ENCODE assay signal across 1 cellular context in the genomic region with DNA sequence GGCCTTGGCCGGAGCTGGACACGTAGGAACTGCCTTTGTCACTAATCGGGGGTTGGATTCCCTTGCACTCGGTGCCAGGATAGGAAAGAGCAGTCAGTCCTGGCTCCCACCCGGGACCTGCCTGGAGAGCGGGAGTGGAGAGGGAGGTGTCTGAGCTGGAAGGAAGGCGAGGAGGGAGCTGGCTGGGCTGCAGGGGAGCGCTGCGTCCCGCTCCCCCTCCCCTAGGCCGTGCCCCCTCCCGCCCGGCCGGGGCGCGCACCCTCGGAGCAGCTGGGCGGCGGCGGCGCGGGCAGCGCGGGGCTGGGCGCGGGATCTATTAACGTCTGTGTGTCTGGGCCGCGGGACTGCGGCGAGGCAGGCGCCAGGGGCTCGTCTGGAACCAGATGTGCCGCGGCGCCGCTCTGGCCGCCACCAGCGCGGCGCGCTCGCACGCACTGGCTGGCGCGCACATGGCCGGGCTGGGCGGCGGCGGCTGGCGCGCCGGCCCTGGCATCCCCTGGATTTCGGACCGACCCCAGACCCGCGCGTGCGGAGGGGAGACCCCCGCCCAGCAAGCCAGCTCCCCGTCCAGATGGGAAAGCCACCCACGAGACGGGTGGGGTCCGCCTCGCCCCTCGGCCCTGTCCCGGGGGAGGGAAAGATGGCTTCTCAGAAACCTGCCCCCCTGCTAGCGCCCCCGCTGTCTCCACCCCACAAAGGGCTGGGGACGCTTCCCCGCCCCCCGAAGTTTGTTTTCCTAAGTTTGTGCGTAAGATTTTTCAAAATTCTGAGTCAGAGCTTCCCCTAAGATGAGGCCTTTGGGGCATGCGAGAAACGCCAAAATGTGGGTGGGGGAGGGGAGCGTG.
TF ChIP-seq lines count a peak whose summit lies in the region.

No MANE protein-coding gene starts in this region.

TF ChIP-seq in HEK293, 187 proteins besides CTCF, POLR2A, EP300 and RAD21 (continued from another document and continues in another):
- no peak for TF ChIP-seq ZNF610 (tag by site-specific recombination; IDR thresholded peaks at IDR 0.05; ENCODE audit: borderline replicate concordance)
- no peak for TF ChIP-seq ZNF341 (tag by site-specific recombination; IDR thresholded peaks at IDR 0.05; ENCODE audit: low read depth)
- peak; percentile 84 for TF ChIP-seq KLF1 (tag by site-specific recombination; IDR thresholded peaks at IDR 0.05)
- TF ChIP-seq, protein P1, sequence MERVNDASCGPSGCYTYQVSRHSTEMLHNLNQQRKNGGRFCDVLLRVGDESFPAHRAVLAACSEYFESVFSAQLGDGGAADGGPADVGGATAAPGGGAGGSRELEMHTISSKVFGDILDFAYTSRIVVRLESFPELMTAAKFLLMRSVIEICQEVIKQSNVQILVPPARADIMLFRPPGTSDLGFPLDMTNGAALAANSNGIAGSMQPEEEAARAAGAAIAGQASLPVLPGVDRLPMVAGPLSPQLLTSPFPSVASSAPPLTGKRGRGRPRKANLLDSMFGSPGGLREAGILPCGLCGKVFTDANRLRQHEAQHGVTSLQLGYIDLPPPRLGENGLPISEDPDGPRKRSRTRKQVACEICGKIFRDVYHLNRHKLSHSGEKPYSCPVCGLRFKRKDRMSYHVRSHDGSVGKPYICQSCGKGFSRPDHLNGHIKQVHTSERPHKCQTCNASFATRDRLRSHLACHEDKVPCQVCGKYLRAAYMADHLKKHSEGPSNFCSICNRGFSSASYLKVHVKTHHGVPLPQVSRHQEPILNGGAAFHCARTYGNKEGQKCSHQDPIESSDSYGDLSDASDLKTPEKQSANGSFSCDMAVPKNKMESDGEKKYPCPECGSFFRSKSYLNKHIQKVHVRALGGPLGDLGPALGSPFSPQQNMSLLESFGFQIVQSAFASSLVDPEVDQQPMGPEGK (tag by site-specific recombination; IDR thresholded peaks at IDR 0.05) = peak; percentile 53
- TF ChIP-seq KLF10 (tag by site-specific recombination; IDR thresholded peaks at IDR 0.05) = 0 out of 2 replicates have a peak, but pooled peaks have one; percentile 22
- TF ChIP-seq ZNF76 (tag by site-specific recombination; IDR thresholded peaks at IDR 0.05; ENCODE audit: borderline replicate concordance, low read depth) = no peak
- TF ChIP-seq, protein P2, sequence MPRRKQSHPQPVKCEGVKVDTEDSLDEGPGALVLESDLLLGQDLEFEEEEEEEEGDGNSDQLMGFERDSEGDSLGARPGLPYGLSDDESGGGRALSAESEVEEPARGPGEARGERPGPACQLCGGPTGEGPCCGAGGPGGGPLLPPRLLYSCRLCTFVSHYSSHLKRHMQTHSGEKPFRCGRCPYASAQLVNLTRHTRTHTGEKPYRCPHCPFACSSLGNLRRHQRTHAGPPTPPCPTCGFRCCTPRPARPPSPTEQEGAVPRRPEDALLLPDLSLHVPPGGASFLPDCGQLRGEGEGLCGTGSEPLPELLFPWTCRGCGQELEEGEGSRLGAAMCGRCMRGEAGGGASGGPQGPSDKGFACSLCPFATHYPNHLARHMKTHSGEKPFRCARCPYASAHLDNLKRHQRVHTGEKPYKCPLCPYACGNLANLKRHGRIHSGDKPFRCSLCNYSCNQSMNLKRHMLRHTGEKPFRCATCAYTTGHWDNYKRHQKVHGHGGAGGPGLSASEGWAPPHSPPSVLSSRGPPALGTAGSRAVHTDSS (tag by site-specific recombination; IDR thresholded peaks at IDR 0.05) = no peak
- peak; percentile 31 for TF ChIP-seq ZIC2 (tag by site-specific recombination; IDR thresholded peaks at IDR 0.05)
- peak; percentile 61; the same call in 1 of the 2 replicates for TF ChIP-seq ZNF561 (tag by site-specific recombination; IDR thresholded peaks at IDR 0.05; ENCODE audit: borderline replicate concordance)
- no peak for TF ChIP-seq SCRT2 (tag by site-specific recombination; IDR thresholded peaks at IDR 0.05)
- TF ChIP-seq ZNF571 (tag by site-specific recombination; IDR thresholded peaks at IDR 0.05) = no peak
- no peak for TF ChIP-seq GLI4 (tag by site-specific recombination; IDR thresholded peaks at IDR 0.05)
- TF ChIP-seq, protein P3, sequence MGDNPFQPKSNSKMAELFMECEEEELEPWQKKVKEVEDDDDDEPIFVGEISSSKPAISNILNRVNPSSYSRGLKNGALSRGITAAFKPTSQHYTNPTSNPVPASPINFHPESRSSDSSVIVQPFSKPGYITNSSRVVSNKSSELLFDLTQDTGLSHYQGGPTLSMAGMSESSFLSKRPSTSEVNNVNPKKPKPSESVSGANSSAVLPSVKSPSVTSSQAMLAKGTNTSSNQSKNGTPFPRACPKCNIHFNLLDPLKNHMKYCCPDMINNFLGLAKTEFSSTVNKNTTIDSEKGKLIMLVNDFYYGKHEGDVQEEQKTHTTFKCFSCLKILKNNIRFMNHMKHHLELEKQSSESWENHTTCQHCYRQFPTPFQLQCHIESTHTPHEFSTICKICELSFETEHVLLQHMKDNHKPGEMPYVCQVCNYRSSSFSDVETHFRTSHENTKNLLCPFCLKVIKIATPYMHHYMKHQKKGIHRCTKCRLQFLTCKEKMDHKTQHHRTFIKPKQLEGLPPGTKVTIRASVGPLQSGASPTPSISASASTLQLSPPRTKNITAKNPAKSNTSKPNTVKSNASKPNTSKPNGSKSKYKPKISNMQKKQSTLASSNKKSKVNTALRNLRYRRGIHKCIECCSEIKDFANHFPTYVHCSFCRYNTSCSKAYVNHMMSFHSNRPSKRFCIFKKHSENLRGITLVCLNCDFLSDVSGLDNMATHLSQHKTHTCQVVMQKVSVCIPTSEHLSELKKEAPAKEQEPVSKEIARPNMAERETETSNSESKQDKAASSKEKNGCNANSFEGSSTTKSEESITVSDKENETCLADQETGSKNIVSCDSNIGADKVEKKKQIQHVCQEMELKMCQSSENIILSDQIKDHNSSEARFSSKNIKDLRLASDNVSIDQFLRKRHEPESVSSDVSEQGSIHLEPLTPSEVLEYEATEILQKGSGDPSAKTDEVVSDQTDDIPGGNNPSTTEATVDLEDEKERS (tag by site-specific recombination; IDR thresholded peaks at IDR 0.05) = no peak
- TF ChIP-seq, protein P4, sequence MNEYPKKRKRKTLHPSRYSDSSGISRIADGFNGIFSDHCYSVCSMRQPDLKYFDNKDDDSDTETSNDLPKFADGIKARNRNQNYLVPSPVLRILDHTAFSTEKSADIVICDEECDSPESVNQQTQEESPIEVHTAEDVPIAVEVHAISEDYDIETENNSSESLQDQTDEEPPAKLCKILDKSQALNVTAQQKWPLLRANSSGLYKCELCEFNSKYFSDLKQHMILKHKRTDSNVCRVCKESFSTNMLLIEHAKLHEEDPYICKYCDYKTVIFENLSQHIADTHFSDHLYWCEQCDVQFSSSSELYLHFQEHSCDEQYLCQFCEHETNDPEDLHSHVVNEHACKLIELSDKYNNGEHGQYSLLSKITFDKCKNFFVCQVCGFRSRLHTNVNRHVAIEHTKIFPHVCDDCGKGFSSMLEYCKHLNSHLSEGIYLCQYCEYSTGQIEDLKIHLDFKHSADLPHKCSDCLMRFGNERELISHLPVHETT (tag by site-specific recombination; IDR thresholded peaks at IDR 0.05) = no peak
- TF ChIP-seq, protein P5, sequence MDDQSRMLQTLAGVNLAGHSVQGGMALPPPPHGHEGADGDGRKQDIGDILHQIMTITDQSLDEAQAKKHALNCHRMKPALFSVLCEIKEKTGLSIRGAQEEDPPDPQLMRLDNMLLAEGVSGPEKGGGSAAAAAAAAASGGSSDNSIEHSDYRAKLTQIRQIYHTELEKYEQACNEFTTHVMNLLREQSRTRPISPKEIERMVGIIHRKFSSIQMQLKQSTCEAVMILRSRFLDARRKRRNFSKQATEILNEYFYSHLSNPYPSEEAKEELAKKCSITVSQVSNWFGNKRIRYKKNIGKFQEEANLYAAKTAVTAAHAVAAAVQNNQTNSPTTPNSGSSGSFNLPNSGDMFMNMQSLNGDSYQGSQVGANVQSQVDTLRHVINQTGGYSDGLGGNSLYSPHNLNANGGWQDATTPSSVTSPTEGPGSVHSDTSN (CRISPR knock-in tag; IDR thresholded peaks at IDR 0.05) = peak; percentile 86; the same call in 1 of the 2 replicates
- TF ChIP-seq ZNF664 (tag by site-specific recombination; IDR thresholded peaks at IDR 0.05) = no peak
- no peak for TF ChIP-seq ZBTB48 (tag by site-specific recombination; IDR thresholded peaks at IDR 0.05)
- TF ChIP-seq ZEB2 (tag by site-specific recombination; IDR thresholded peaks at IDR 0.05) = peak; percentile 27; the same call in 1 of the 2 replicates
- TF ChIP-seq ZFP69B (tag by site-specific recombination; IDR thresholded peaks at IDR 0.05) = peak; percentile 34; the same call in 1 of the 2 replicates
- TF ChIP-seq, protein P6, sequence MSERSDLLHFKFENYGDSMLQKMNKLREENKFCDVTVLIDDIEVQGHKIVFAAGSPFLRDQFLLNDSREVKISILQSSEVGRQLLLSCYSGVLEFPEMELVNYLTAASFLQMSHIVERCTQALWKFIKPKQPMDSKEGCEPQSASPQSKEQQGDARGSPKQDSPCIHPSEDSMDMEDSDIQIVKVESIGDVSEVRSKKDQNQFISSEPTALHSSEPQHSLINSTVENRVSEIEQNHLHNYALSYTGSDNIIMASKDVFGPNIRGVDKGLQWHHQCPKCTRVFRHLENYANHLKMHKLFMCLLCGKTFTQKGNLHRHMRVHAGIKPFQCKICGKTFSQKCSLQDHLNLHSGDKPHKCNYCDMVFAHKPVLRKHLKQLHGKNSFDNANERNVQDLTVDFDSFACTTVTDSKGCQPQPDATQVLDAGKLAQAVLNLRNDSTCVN (tag by site-specific recombination; optimal IDR thresholded peaks at IDR 0.05) = peak; percentile 51
- TF ChIP-seq ZBTB17 (tag by site-specific recombination; IDR thresholded peaks at IDR 0.05) = 0 out of 2 replicates have a peak, but pooled peaks have one; percentile 8
- TF ChIP-seq, protein P7, sequence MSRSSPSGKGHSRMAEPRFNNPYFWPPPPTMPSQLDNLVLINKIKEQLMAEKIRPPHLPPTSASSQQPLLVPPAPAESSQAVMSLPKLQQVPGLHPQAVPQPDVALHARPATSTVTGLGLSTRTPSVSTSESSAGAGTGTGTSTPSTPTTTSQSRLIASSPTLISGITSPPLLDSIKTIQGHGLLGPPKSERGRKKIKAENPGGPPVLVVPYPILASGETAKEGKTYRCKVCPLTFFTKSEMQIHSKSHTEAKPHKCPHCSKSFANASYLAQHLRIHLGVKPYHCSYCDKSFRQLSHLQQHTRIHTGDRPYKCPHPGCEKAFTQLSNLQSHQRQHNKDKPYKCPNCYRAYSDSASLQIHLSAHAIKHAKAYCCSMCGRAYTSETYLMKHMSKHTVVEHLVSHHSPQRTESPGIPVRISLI (tag by site-specific recombination; IDR thresholded peaks at IDR 0.05) = no peak
- no peak for TF ChIP-seq HOXC10 (CRISPR knock-in tag; IDR thresholded peaks at IDR 0.05)
- TF ChIP-seq, protein P8, sequence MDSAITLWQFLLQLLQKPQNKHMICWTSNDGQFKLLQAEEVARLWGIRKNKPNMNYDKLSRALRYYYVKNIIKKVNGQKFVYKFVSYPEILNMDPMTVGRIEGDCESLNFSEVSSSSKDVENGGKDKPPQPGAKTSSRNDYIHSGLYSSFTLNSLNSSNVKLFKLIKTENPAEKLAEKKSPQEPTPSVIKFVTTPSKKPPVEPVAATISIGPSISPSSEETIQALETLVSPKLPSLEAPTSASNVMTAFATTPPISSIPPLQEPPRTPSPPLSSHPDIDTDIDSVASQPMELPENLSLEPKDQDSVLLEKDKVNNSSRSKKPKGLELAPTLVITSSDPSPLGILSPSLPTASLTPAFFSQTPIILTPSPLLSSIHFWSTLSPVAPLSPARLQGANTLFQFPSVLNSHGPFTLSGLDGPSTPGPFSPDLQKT (IDR thresholded peaks at IDR 0.05; ENCODE audit: borderline replicate concordance, low read depth, low read length) = no peak
- TF ChIP-seq, protein P9, sequence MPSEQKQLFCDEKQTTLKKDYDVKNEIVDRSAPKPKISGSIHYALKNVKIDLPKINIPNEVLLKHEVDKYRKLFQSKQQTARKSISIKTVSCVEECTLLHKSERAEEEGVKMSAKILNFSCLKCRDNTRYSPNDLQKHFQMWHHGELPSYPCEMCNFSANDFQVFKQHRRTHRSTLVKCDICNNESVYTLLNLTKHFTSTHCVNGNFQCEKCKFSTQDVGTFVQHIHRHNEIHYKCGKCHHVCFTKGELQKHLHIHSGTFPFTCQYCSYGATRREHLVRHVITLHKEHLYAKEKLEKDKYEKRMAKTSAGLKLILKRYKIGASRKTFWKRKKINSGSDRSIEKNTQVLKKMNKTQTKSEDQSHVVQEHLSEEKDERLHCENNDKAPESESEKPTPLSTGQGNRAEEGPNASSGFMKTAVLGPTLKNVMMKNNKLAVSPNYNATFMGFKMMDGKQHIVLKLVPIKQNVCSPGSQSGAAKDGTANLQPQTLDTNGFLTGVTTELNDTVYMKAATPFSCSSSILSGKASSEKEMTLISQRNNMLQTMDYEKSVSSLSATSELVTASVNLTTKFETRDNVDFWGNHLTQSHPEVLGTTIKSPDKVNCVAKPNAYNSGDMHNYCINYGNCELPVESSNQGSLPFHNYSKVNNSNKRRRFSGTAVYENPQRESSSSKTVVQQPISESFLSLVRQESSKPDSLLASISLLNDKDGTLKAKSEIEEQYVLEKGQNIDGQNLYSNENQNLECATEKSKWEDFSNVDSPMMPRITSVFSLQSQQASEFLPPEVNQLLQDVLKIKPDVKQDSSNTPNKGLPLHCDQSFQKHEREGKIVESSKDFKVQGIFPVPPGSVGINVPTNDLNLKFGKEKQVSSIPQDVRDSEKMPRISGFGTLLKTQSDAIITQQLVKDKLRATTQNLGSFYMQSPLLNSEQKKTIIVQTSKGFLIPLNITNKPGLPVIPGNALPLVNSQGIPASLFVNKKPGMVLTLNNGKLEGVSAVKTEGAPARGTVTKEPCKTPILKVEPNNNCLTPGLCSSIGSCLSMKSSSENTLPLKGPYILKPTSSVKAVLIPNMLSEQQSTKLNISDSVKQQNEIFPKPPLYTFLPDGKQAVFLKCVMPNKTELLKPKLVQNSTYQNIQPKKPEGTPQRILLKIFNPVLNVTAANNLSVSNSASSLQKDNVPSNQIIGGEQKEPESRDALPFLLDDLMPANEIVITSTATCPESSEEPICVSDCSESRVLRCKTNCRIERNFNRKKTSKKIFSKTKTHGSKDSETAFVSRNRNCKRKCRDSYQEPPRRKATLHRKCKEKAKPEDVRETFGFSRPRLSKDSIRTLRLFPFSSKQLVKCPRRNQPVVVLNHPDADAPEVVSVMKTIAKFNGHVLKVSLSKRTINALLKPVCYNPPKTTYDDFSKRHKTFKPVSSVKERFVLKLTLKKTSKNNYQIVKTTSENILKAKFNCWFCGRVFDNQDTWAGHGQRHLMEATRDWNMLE (tag by site-specific recombination; conservative IDR thresholded peaks at IDR 0.05; ENCODE audit: low read depth) = no peak
- no peak for TF ChIP-seq ZNF239 (tag by site-specific recombination; IDR thresholded peaks at IDR 0.05)
- no peak for TF ChIP-seq GLI2 (tag by site-specific recombination; IDR thresholded peaks at IDR 0.05; ENCODE audit: borderline replicate concordance, low read depth)
- TF ChIP-seq, protein P10, sequence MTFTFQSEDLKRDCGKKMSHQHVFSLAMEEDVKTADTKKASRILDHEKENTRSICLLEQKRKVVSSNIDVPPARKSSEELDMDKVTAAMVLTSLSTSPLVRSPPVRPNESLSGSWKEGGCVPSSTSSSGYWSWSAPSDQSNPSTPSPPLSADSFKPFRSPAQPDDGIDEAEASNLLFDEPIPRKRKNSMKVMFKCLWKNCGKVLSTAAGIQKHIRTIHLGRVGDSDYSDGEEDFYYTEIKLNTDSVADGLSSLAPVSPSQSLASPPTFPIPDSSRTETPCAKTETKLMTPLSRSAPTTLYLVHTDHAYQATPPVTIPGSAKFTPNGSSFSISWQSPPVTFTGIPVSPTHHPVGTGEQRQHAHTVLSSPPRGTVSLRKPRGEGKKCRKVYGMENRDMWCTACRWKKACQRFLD (tag by site-specific recombination; IDR thresholded peaks at IDR 0.05) = no peak
- TF ChIP-seq ZNF138 (tag by site-specific recombination; IDR thresholded peaks at IDR 0.05; ENCODE audit: borderline replicate concordance) = no peak
